Comparison of ENCODE assay signal across 8 cellular contexts in genomic region chr17:17387461-17388362, GRCh38.
DNase-seq lines count a peak whose midpoint lies in the region; ATAC-seq and TF ChIP-seq lines count a peak whose summit lies in the region.

No MANE protein-coding gene starts in this region.

- H3K36me3 ChIP-seq in ovary: no peaks in the 10 kb centered on the region

- no peak overlapping the region for H3K4me3 ChIP-seq in HFF-Myc (replicated peaks; ENCODE audit: low read depth, low read length)
- H3K4me3 ChIP-seq in epithelial cell of proximal tubule (ENCODE audit: low read depth, low read length): no peak overlapping the region
- no peak overlapping the region for H3K4me3 ChIP-seq in ovary

- TF ChIP-seq POLR2A in ovary (IDR thresholded peaks at IDR 0.05): no peak

- no peak overlapping the region for H3K27ac ChIP-seq in ovary

- H3K4me1 ChIP-seq in ovary (ENCODE audit: insufficient read depth): no peaks in the 10 kb centered on the region

- no peaks in the 10 kb centered on the region for H3K9me3 ChIP-seq in ovary

- intact Hi-C loops in ovary (cut with DNase I): loop anchor here in 2 of 4 donors (10.0 kb wide), 2 partner anchors 77 to 567 kb away; no protein-coding TSS in a partner anchor

- ATAC-seq in HG02938 (IDR thresholded peaks at IDR 0.05; ENCODE audit: unreplicated experiment): no peak

- 56 to 64% (median 59%) methylated on average over 15 of the region's 15 CpGs for WGBS in ovary, 3 donors

- TF ChIP-seq EP300 in ovary (IDR thresholded peaks at IDR 0.05): no peak

- no peaks in the 10 kb centered on the region for H3K27me3 ChIP-seq in ovary

- peak; percentile 24 for TF ChIP-seq CTCF in HFF-Myc (IDR thresholded peaks at IDR 0.05; ENCODE audit: low read depth, low read length, missing control alignments)
- TF ChIP-seq CTCF in epithelial cell of proximal tubule (conservative IDR thresholded peaks at IDR 0.05; ENCODE audit: low read depth, low read length): peak; percentile 49
- TF ChIP-seq CTCF in ovary (IDR thresholded peaks at IDR 0.05): no peak

- DNase-seq in HFF-Myc (ENCODE audit: extremely low read depth, low read depth) (no peak), NCI-H526 (lab: John Stamatoyannopoulos, UW) (peak; percentile 67 to 89), epithelial cell of proximal tubule (ENCODE audit: low read depth) (no peak), renal cortical epithelial cell (ENCODE audit: low read depth) (peak; percentile 25), ovary (no peak), medulla oblongata (ENCODE audit: extremely low spot score) (no peak)
- no peak for DNase-seq in activated T-cell treated with anti-CD3 and anti-CD28 coated beads, Interleukin-2, amount 50 U/mL, for 48 hours

Comparison
In these comparisons a context has a peak if more than half of its experiments do, and no peak if none do; other contexts are left out.
1. DNase-seq: peak in NCI-H526 (2 of 2) and renal cortical epithelial cell (single experiment); none in HFF-Myc (single experiment), epithelial cell of proximal tubule (single experiment), activated T-cell treated with anti-CD3 and anti-CD28 coated beads, Interleukin-2, amount 50 U/mL, for 48 hours (0 of 2), ovary (0 of 5) and medulla oblongata (single experiment).
2. CTCF ChIP-seq: peak in HFF-Myc (single experiment) and epithelial cell of proximal tubule (single experiment); none in ovary (0 of 3).